ENCODE assay signal across 17 cellular contexts in genomic region chr4:13942936-13943335, GRCh38.
"Had no signal": no experiment of that assay in that cellular context is flagged by ENCODE, and none has a peak within 500 bp of the region (broad histone marks: within the 10 kb centered on the region; RNA-seq: fewer than 3 reads in every experiment).

No MANE protein-coding gene starts in this region.

- DNase-seq: dermis blood vessel endothelial cell; dorsolateral prefrontal cortex; effector CD4-positive, alpha-beta T cell; effector memory CD4-positive, alpha-beta T cell; foreskin keratinocyte; heart left ventricle; immature natural killer cell; left cardiac atrium; left lung; left ventricle myocardium superior; lower lobe of right lung; mesendoderm; midbrain had no signal

- H3K27ac ChIP-seq: coronary artery, dorsolateral prefrontal cortex, esophagus muscularis mucosa, foreskin keratinocyte, gastroesophageal sphincter, heart left ventricle, hepatocyte, left lung, lower lobe of right lung had no signal

- H3K9me3 ChIP-seq: esophagus muscularis mucosa, gastroesophageal sphincter, heart left ventricle, left lung, lower lobe of right lung had no signal

- H3K4me2 ChIP-seq: hepatocyte had no signal

- H2AFZ ChIP-seq: hepatocyte had no signal

- H3K4me3 ChIP-seq: coronary artery, dorsolateral prefrontal cortex, esophagus muscularis mucosa, gastroesophageal sphincter, heart left ventricle, hepatocyte, left lung, lower lobe of right lung had no signal

- H3K4me1 ChIP-seq: esophagus muscularis mucosa, gastroesophageal sphincter, heart left ventricle, left lung, lower lobe of right lung had no signal

- H3K36me3 ChIP-seq: esophagus muscularis mucosa, gastroesophageal sphincter, heart left ventricle, left lung, lower lobe of right lung had no signal

- H3K27me3 ChIP-seq: dorsolateral prefrontal cortex, esophagus muscularis mucosa, foreskin keratinocyte, heart left ventricle, hepatocyte, left lung had no signal

- H3K79me2 ChIP-seq: hepatocyte had no signal
